ENCODE assay signal across 18 cellular contexts in the genomic region with DNA sequence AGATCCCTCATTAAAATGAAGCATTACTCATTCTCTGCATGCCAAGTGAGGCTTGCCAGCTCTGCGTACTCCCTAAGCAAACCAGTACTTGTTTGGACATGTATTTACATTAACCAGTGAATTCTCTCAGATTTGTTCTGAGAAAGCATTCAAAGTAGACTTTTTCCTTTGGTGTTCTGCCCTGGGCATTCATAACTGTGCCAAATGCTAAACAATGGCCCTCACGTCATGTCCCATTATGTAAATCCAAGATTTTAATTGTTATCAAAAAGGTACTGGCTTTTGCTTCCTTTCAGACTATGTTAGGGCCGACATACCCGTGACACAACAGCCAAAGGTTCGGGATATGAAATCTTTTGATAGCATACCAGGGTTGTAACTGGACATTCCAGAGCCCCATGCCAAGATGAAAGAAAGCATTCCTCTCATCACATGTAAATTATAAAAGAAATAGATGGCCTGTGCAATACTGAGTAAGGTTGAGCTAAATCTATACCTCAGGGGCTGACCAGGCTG.
DNase-seq lines count a peak whose midpoint lies in the region; ATAC-seq and TF ChIP-seq lines count a peak whose summit lies in the region.
"Had no signal": no experiment of that assay in that cellular context is flagged by ENCODE, and none has a peak within 500 bp of the region (broad histone marks: within the 10 kb centered on the region; RNA-seq: fewer than 3 reads in every experiment).

No MANE protein-coding gene starts in this region.

- H4K91ac ChIP-seq in mesenchymal stem cell (ENCODE audit: low read length): no peak overlapping the region

- H3K36me3 Mint-ChIP-seq in stimulated activated memory B cell treated with anti-CD40 and anti-IgM and Interleukin-4, amounts not matched to agents 10 μg/mL and 1 μg/mL and 100 μg/mL, for 72 hours: peaks cover 10% of the 10 kb centered on the region

- no peak overlapping the region for H3K27ac Mint-ChIP-seq in stimulated activated memory B cell treated with anti-CD40 and anti-IgM and Interleukin-4, amounts not matched to agents 10 μg/mL and 1 μg/mL and 100 μg/mL, for 72 hours

- no peak overlapping the region for H2BK120ac ChIP-seq in mesenchymal stem cell (ENCODE audit: low read depth, low read length)

- no peak overlapping the region for H2BK15ac ChIP-seq in mesenchymal stem cell (ENCODE audit: low read depth, poor library complexity, severe bottlenecking)

- H3K9me3 Mint-ChIP-seq in stimulated activated memory B cell treated with anti-CD40 and anti-IgM and Interleukin-4, amounts not matched to agents 10 μg/mL and 1 μg/mL and 100 μg/mL, for 72 hours: no peaks in the 10 kb centered on the region
- H3K9me3 Mint-ChIP-seq: central memory CD8-positive, alpha-beta T cell had no signal

- no peak for TF ChIP-seq POLR2A in esophagus muscularis mucosa (IDR thresholded peaks at IDR 0.05; ENCODE audit: low read depth)
- TF ChIP-seq POLR2A in adrenal gland (IDR thresholded peaks at IDR 0.05): no peak

- no peak overlapping the region for H3K4me2 ChIP-seq in mesenchymal stem cell (ENCODE audit: low read length, poor library complexity, severe bottlenecking)
- H3K4me2 ChIP-seq: BLaER1 treated with 17β-estradiol and CSF1 and Interleukin-3, amounts not matched to agents 10 nM and 100 nM had no signal

- DNase-seq in HPDE6-E6E7 (ENCODE audit: extremely low spot score) (peak; percentile 69), amniotic epithelial cell (ENCODE audit: low read depth) (peak; percentile 43), esophagus muscularis mucosa (ENCODE audit: extremely low spot score) (peak; percentile 34), omental fat pad (ENCODE audit: low spot score) (no peak), mesenchymal stem cell (no peak), adrenal gland (no peak)
- no peak for DNase-seq in activated CD4-positive, alpha-beta T cell treated with anti-CD3 and anti-CD28 coated beads, Interleukin-2, amount 50 U/mL, for 1 hour
- DNase-seq: activated CD4-positive, CD25-positive, alpha-beta regulatory T cell; activated naive CD4-positive, alpha-beta T cell; DMS79; NCI-H1930; NCI-H526 treated with DMSO at 0.1 percent for 48 hours; stimulated activated naive CD4-positive, alpha-beta T cell treated with Interleukin-2 at 50 U/mL for 16 hours had no signal

- H3K9me3 ChIP-seq in esophagus muscularis mucosa (no peaks in the 10 kb centered on the region), mesenchymal stem cell (ENCODE audit: control insufficient read depth, low read length) (no peaks in the 10 kb centered on the region), adrenal gland (replicated peaks in 1 of 3) (no peaks in the 10 kb centered on the region)
- H3K9me3 ChIP-seq: BLaER1 treated with 17β-estradiol and CSF1 and Interleukin-3, amounts not matched to agents 10 nM and 100 nM; vagina had no signal

- no peak overlapping the region for H3K9ac ChIP-seq in mesenchymal stem cell (ENCODE audit: low read length)
- H3K9ac ChIP-seq: BLaER1 treated with 17β-estradiol and CSF1 and Interleukin-3, amounts not matched to agents 10 nM and 100 nM had no signal

- no peak overlapping the region for H2BK5ac ChIP-seq in mesenchymal stem cell (ENCODE audit: low read depth, low read length, poor library complexity, severe bottlenecking)

- H3K27me3 Mint-ChIP-seq in stimulated activated memory B cell treated with anti-CD40 and anti-IgM and Interleukin-4, amounts not matched to agents 10 μg/mL and 1 μg/mL and 100 μg/mL, for 72 hours: no peaks in the 10 kb centered on the region
- H3K27me3 Mint-ChIP-seq: central memory CD8-positive, alpha-beta T cell had no signal

- no peak overlapping the region for H4K8ac ChIP-seq in mesenchymal stem cell (ENCODE audit: low read length)

- intact Hi-C loops in esophagus muscularis mucosa (cut with DNase I) (no loop called here), adrenal gland (cut with DNase I) (no loop called here)

- H3K4me1 ChIP-seq in esophagus muscularis mucosa: peaks cover 0 to 25% (median 18%) of the 10 kb centered on the region in 4 donors
- no peaks in the 10 kb centered on the region for H3K4me1 ChIP-seq in mesenchymal stem cell (ENCODE audit: control insufficient read depth, insufficient read depth, low read depth, low read length)
- H3K4me1 ChIP-seq in adrenal gland (replicated peaks in 1 of 2): no peaks in the 10 kb centered on the region

- no peaks in the 10 kb centered on the region for H3K4me1 Mint-ChIP-seq in stimulated activated memory B cell treated with anti-CD40 and anti-IgM and Interleukin-4, amounts not matched to agents 10 μg/mL and 1 μg/mL and 100 μg/mL, for 72 hours
- H3K4me1 Mint-ChIP-seq: central memory CD8-positive, alpha-beta T cell had no signal

- no peak overlapping the region for H3K14ac ChIP-seq in mesenchymal stem cell (ENCODE audit: low read length in 2 of 2)

- H3K4ac ChIP-seq in mesenchymal stem cell (ENCODE audit: low read depth in 1 of 2, low read length in 2 of 2): no peak overlapping the region

- no peak overlapping the region for H2AK5ac ChIP-seq in mesenchymal stem cell (ENCODE audit: low read length, severe bottlenecking)

- TF ChIP-seq EP300 in esophagus muscularis mucosa (IDR thresholded peaks at IDR 0.05): no peak

- H3K4me3 ChIP-seq in esophagus muscularis mucosa (no peak overlapping the region), mesenchymal stem cell (ENCODE audit: insufficient read depth in 1 of 2, low read depth in 1 of 2, low read length in 2 of 2) (no peak overlapping the region), adrenal gland (no peak overlapping the region)
- H3K4me3 ChIP-seq: BLaER1 treated with 17β-estradiol and CSF1 and Interleukin-3, amounts not matched to agents 10 nM and 100 nM; vagina had no signal

- H3K23ac ChIP-seq in mesenchymal stem cell (ENCODE audit: low read length in 2 of 2): no peak overlapping the region

- TF ChIP-seq CTCF in esophagus muscularis mucosa (IDR thresholded peaks at IDR 0.05) (no peak), omental fat pad (IDR thresholded peaks at IDR 0.05) (no peak), adrenal gland (IDR thresholded peaks at IDR 0.05) (no peak)

- no peak overlapping the region for H3K18ac ChIP-seq in mesenchymal stem cell (ENCODE audit: low read depth in 1 of 2, low read length in 2 of 2)

- H3K36me3 ChIP-seq in esophagus muscularis mucosa: no peaks in the 10 kb centered on the region
- no peaks in the 10 kb centered on the region for H3K36me3 ChIP-seq in mesenchymal stem cell (ENCODE audit: control insufficient read depth in 1 of 2, insufficient read depth in 2 of 2, low read depth in 1 of 2, low read length in 2 of 2)
- H3K36me3 ChIP-seq in adrenal gland (replicated peaks in 1 of 2): no peaks in the 10 kb centered on the region
- H3K36me3 ChIP-seq: BLaER1 treated with 17β-estradiol and CSF1 and Interleukin-3, amounts not matched to agents 10 nM and 100 nM; vagina had no signal

- no peak overlapping the region for H3K4me3 Mint-ChIP-seq in stimulated activated memory B cell treated with anti-CD40 and anti-IgM and Interleukin-4, amounts not matched to agents 10 μg/mL and 1 μg/mL and 100 μg/mL, for 72 hours
- H3K4me3 Mint-ChIP-seq: central memory CD8-positive, alpha-beta T cell; neural crest cell had no signal

- no peaks in the 10 kb centered on the region for H3K79me1 ChIP-seq in mesenchymal stem cell (replicated peaks; ENCODE audit: low read length, poor library complexity, severe bottlenecking)

- H3K27ac ChIP-seq in esophagus muscularis mucosa (replicated peaks in 1 of 4): peak overlapping the region in 3 of 4 donors; percentile 12 to 45 (median 14)
- no peak overlapping the region for H3K27ac ChIP-seq in mesenchymal stem cell (ENCODE audit: low read length, poor library complexity, severe bottlenecking)
- H3K27ac ChIP-seq in adrenal gland: no peak overlapping the region
- H3K27ac ChIP-seq: BLaER1 treated with 17β-estradiol and CSF1 and Interleukin-3, amounts not matched to agents 10 nM and 100 nM; vagina had no signal

- ATAC-seq in omental fat pad (ENCODE audit: low FRiP score): peak; percentile 69
- ATAC-seq in stimulated activated memory B cell treated with anti-CD40 and anti-IgM and Interleukin-4, amounts not matched to agents 10 μg/mL and 1 μg/mL and 100 μg/mL, for 72 hours: no peak

- no peak overlapping the region for H2BK12ac ChIP-seq in mesenchymal stem cell (ENCODE audit: low read length in 2 of 2)

- H2AFZ ChIP-seq in mesenchymal stem cell (ENCODE audit: low read depth, low read length): no peak overlapping the region

- 51% methylated on average over 5 of the region's 5 CpGs for WGBS in esophagus muscularis mucosa
- 90% methylated on average over 5 of the region's 5 CpGs for WGBS in mesenchymal stem cell
- WGBS in adrenal gland, 4 donors: 88 to 94% (median 92%) methylated on average over 5 of the region's 5 CpGs

- H3K27me3 ChIP-seq in esophagus muscularis mucosa: no peaks in the 10 kb centered on the region
- H3K27me3 ChIP-seq in mesenchymal stem cell (ENCODE audit: control insufficient read depth in 1 of 2, insufficient read depth in 1 of 2, low read length in 2 of 2): no peaks in the 10 kb centered on the region
- H3K27me3 ChIP-seq in adrenal gland: no peaks in the 10 kb centered on the region
- H3K27me3 ChIP-seq: BLaER1 treated with 17β-estradiol and CSF1 and Interleukin-3, amounts not matched to agents 10 nM and 100 nM; vagina had no signal

Comparison
In these comparisons a context has a peak if more than half of its experiments do, and no peak if none do; other contexts are left out.
1. DNase-seq: peak in HPDE6-E6E7 (single experiment), amniotic epithelial cell (single experiment) and esophagus muscularis mucosa (single experiment); none in omental fat pad (single experiment), activated CD4-positive, alpha-beta T cell treated with anti-CD3 and anti-CD28 coated beads, Interleukin-2, amount 50 U/mL, for 1 hour (single experiment), mesenchymal stem cell (single experiment) and adrenal gland (0 of 7).
2. H3K27ac ChIP-seq: peak in esophagus muscularis mucosa (3 of 4); none in mesenchymal stem cell (single experiment) and adrenal gland (0 of 5).